Comparison of ENCODE assay signal across 9 cellular contexts in the genomic region with DNA sequence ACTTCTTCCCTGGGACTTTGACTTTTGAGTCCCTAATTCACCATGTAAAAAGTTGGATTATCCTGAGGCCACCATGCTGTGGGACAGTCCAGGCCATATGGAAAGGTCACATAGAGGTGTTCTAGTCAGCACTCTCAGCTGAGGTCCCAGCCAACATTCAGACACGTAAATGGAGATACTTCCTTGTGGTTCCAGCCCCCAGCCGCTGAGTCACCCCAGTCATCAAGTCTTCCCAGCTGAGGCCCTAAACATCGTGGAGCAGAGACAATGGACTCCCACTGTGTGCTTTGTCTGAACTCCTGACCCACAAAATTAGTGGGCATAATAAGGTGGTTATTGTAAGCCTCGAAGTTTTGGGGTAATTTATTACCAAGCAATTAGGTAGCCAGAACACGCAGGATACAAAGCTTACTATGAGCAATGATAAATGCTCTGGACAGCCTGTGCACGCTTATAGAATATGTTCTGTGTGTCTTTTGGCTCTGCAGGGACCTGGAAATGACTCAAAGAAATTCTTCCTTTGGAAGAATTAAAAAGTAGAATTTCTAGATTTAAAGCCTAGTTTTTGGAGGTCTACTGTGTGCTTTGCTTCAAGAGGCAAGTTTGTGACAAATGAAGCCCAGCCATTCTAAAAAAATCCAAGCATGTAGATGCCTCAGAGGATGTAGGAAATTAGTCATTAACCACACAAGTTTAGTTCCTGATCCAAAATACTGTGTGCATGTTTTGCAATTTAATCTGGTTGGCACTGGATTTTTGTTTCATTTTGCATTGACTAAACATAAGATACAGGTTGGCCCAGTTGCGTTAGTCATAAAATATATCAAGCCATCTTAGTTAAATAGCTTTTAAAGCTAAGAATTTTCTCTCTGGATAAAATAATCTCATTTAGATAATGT. TPM values are rescaled to one million over a fixed set of nuclear protein-coding genes. Genes with fewer than 3 reads are reported as not detected.
DNase-seq lines count a peak whose midpoint lies in the region; ATAC-seq, FAIRE-seq and TF ChIP-seq lines count a peak whose summit lies in the region.
"Had no signal": no experiment of that assay in that cellular context is flagged by ENCODE, and none has a peak within 500 bp of the region (broad histone marks: within the 10 kb centered on the region; RNA-seq: fewer than 3 reads in every experiment).

No MANE protein-coding gene starts in this region.

- no peak for TF ChIP-seq RAD21 in K562 (CRISPR knock-in tag; conservative IDR thresholded peaks at IDR 0.05 in 1 of 2, IDR thresholded peaks at IDR 0.05 in 1 of 2)

- 3% methylated on average over 7 of the region's 7 CpGs for WGBS in K562 (ENCODE audit: insufficient coverage, low coverage, missing lambda C conversion rate)

- H3K36me3 ChIP-seq in K562 (ENCODE audit: control insufficient read depth, insufficient read depth, low read length): no peaks in the 10 kb centered on the region

- peaks cover 1% of the 10 kb centered on the region for H3K36me3 Mint-ChIP-seq in memory B cell

- H3K4me1 Mint-ChIP-seq in memory B cell: peaks cover 10% of the 10 kb centered on the region

- H3K4me2 ChIP-seq in K562 (ENCODE audit: insufficient read depth, low read length): no peak overlapping the region
- H3K4me2 ChIP-seq: KMS-11 had no signal

- TF ChIP-seq POLR2A in K562 (conservative IDR thresholded peaks at IDR 0.05): no peak

- peak; percentile 83 for DNase-seq in CD1c-positive myeloid dendritic cell (ENCODE audit: extremely low spot score)
- DNase-seq in GM20000 (ENCODE audit: low spot score): peak; percentile 14
- peak; percentile 70 for DNase-seq in NOMO-1 treated with dmso at 0.1 percent for 144 hours (lab: John Stamatoyannopoulos, UW; ENCODE audit: unreplicated experiment)
- DNase-seq in K562 (ENCODE audit: extremely low read depth in 1 of 4, low spot score in 3 of 4): peak in 2 of 4 experiments; percentile 9 to 16
- no peak for DNase-seq in memory B cell (ENCODE audit: low spot score in 2 of 2)
- no peak for DNase-seq in NCI-H774 (lab: John Stamatoyannopoulos, UW)
- DNase-seq in NCI-H187 treated with DMSO at 0.1 percent for 48 hours (lab: John Stamatoyannopoulos, UW): no peak

- no peak for TF ChIP-seq EP300 in K562 (IDR thresholded peaks at IDR 0.05; ENCODE audit: low read length)

- H2AFZ ChIP-seq in K562 (ENCODE audit: low read depth, low read length): no peak overlapping the region

- no peak overlapping the region for H3K27ac Mint-ChIP-seq in memory B cell

- ATAC-seq in K562: no peak
- ATAC-seq in memory B cell (ENCODE audit: low read depth): no peak
- no peak for ATAC-seq in HG03196 (IDR thresholded peaks at IDR 0.05; ENCODE audit: unreplicated experiment)

- H4K20me1 ChIP-seq in K562 (replicated peaks; ENCODE audit: control insufficient read depth, insufficient read depth, low read length): no peaks in the 10 kb centered on the region

- H3K4me3 Mint-ChIP-seq in memory B cell: peak overlapping the region; percentile 24

- intact Hi-C loops in K562 (cut with micrococcal nuclease): no loop called here

- no peak overlapping the region for H3K9ac ChIP-seq in K562 (ENCODE audit: insufficient read depth in 1 of 2, low read depth in 2 of 2, low read length in 2 of 2)
- H3K9ac ChIP-seq: KMS-11 had no signal

- H3K9me3 ChIP-seq in K562 (replicated peaks; ENCODE audit: control insufficient read depth, insufficient read depth, low read depth, low read length): no peaks in the 10 kb centered on the region

- POLR2A ChIA-PET in K562 (lab: Yijun Ruan, JAX): no interaction called here

- no TSS peak for BruUV-seq in K562 (replicated peaks; lab: Mats Ljungman, UMichigan)

- H3K9me3 Mint-ChIP-seq in memory B cell: no peaks in the 10 kb centered on the region

- in situ Hi-C loops in K562 (cut with MboI): no loop called here

- CTCF ChIA-PET in K562 (lab: Yijun Ruan, JAX; ENCODE audit: low intra/inter-chr PET ratio): no interaction called here

- no peak for TF ChIP-seq CTCF in GM20000 (IDR thresholded peaks at IDR 0.05; ENCODE audit: extremely low read depth, missing control alignments)
- TF ChIP-seq CTCF in K562 (IDR thresholded peaks at IDR 0.05 in 2 of 3, conservative IDR thresholded peaks at IDR 0.05 in 1 of 3; ENCODE audit: insufficient read depth in 2 of 3, low read depth in 1 of 3, low read length in 3 of 3): no peak

- no peak overlapping the region for H3K27ac ChIP-seq in K562 (ENCODE audit: extremely low read depth, low read depth, low read length)
- H3K27ac ChIP-seq: KMS-11 had no signal

- H3K27me3 Mint-ChIP-seq in memory B cell: no peaks in the 10 kb centered on the region

- H3K4me3 ChIP-seq in K562: no peak overlapping the region

- H3K27me3 ChIP-seq in K562 (ENCODE audit: control insufficient read depth in 2 of 2, insufficient read depth in 2 of 2, low read length in 2 of 2): 0 out of 5 replicates have a peak, but pooled peaks cover 0 to 4% of the 10 kb centered on the region in 2 experiments

- no peak for FAIRE-seq in K562 (lab: Jason Lieb, UNC)

- H3K79me2 ChIP-seq in K562 (ENCODE audit: control insufficient read depth, insufficient read depth, low read length): no peaks in the 10 kb centered on the region

- no peaks in the 10 kb centered on the region for H3K9me1 ChIP-seq in K562 (ENCODE audit: control insufficient read depth, insufficient read depth, low read length)

- H3K4me1 ChIP-seq in K562 (replicated peaks in 1 of 2; ENCODE audit: control insufficient read depth in 2 of 2, insufficient read depth in 2 of 2, low read length in 2 of 2): no peaks in the 10 kb centered on the region

TF ChIP-seq in K562, 482 proteins besides CTCF, POLR2A, EP300 and RAD21 (continues in another document):
- no peak for TF ChIP-seq ZNF551 (CRISPR knock-in tag; IDR thresholded peaks at IDR 0.05)
- TF ChIP-seq MAZ (CRISPR knock-in tag; conservative IDR thresholded peaks at IDR 0.05 in 1 of 2, IDR thresholded peaks at IDR 0.05 in 1 of 2): no peak
- TF ChIP-seq ARID2 (IDR thresholded peaks at IDR 0.05): no peak
- no peak for TF ChIP-seq ELF1 (tag; IDR thresholded peaks at IDR 0.05)
- TF ChIP-seq FOXK2 (conservative IDR thresholded peaks at IDR 0.05 in 1 of 2, IDR thresholded peaks at IDR 0.05 in 1 of 2; ENCODE audit: low read depth in 2 of 2): no peak
- no peak for TF ChIP-seq ZNF644 (tag; IDR thresholded peaks at IDR 0.05; ENCODE audit: low read depth)
- no peak for TF ChIP-seq MYBL2 (IDR thresholded peaks at IDR 0.05; ENCODE audit: low read depth)
- TF ChIP-seq MYBL2 (CRISPR knock-in tag; IDR thresholded peaks at IDR 0.05; ENCODE audit: borderline replicate concordance): no peak
- TF ChIP-seq NFE2 (IDR thresholded peaks at IDR 0.05; ENCODE audit: low read depth): 0 out of 2 replicates have a peak, but pooled peaks have one; percentile 19
- TF ChIP-seq ATF3 (IDR thresholded peaks at IDR 0.05): peak; percentile 10; the same call in 1 of the 2 replicates
- TF ChIP-seq ATF3 (CRISPR knock-in tag; conservative IDR thresholded peaks at IDR 0.05): no peak

RNA-seq across cellular contexts. Expression of gene SLC9A7, which starts 33.3 kb away (rescaled TPM):
- 0.07 and 0.21 TPM in 2 replicates for total RNA-seq in K562 (2011; cell fraction: chromatin; rRNA removed; ENCODE audit: low replicate concordance)
- under 0.01 and 0.33 TPM in 2 replicates for total RNA-seq in K562 (2011; cell fraction: nucleolus; rRNA removed)
- 0.73 and 0.92 TPM in 2 replicates for total RNA-seq in K562 (2011; cell fraction: nucleoplasm; rRNA removed)
- total RNA-seq in K562 (2014; rRNA removed) (0.04 TPM in 1 of 2 replicates, not detected in the other), K562 (2014; rRNA removed; fragmentation: Illumina TruSeq; extraction: Trizol) (0.04 TPM in 1 of 2 replicates, not detected in the other), K562 (2015; rRNA removed; fragmentation: Illumina TruSeq; extraction: Trizol) (not detected in 2 replicates), K562 (2021) (0.13 and 0.18 TPM in 2 replicates)
- polyA plus RNA-seq in K562 (2011; rRNA removed) (0.01 and 0.06 TPM in 2 replicates), K562 (2014; fragmentation: Illumina TruSeq; extraction: Trizol) (0.01 and 0.13 TPM in 2 replicates), K562 (2014; fragmentation: Nextera tagmentation; extraction: Ambion mirVana) (not detected), K562 (2014; rRNA removed) (0.53 TPM in 1 of 2 replicates, not detected in the other)
- 0.01 TPM in 1 of 2 replicates, not detected in the other for polyA plus RNA-seq in K562 (2011; cell fraction: cytosol; rRNA removed)
- 0.03 TPM in 2 replicates for polyA plus RNA-seq in K562 (2011; cell fraction: nucleus; rRNA removed)
- polyA plus RNA-seq in K562 (2012): 0.03 and 0.06 TPM in 2 replicates
- polyA minus RNA-seq in K562 (2011; rRNA and poly(A)+ RNA removed): 0.04 and 0.06 TPM in 2 replicates
- polyA minus RNA-seq in K562 (2011; cell fraction: cytosol; rRNA and poly(A)+ RNA removed): 0.10 TPM in 1 of 2 replicates, not detected in the other
- polyA minus RNA-seq in K562 (2011; cell fraction: nucleus; rRNA and poly(A)+ RNA removed): 0.27 TPM in 1 of 2 replicates, not detected in the other

RNA-seq across cellular contexts. Expression of gene RP2, which starts 44.7 kb away (rescaled TPM):
- total RNA-seq in K562 (2011; cell fraction: chromatin; rRNA removed; ENCODE audit: low replicate concordance): 2.2 and 3.5 TPM in 2 replicates
- 1.0 and 1.4 TPM in 2 replicates for total RNA-seq in K562 (2011; cell fraction: nucleolus; rRNA removed)
- total RNA-seq in K562 (2011; cell fraction: nucleoplasm; rRNA removed): 2.3 and 3.2 TPM in 2 replicates
- total RNA-seq in K562 (2014; rRNA removed): 2.4 and 3.2 TPM in 2 replicates
- total RNA-seq in K562 (2014; rRNA removed; fragmentation: Illumina TruSeq; extraction: Trizol): 6.3 and 7.2 TPM in 2 replicates
- 4.4 and 4.9 TPM in 2 replicates for total RNA-seq in K562 (2015; rRNA removed; fragmentation: Illumina TruSeq; extraction: Trizol)
- total RNA-seq in K562 (2021): 3.4 and 3.5 TPM in 2 replicates
- polyA plus RNA-seq in K562 (2011; rRNA removed): 5.4 and 6.9 TPM in 2 replicates
- polyA plus RNA-seq in K562 (2011; cell fraction: cytosol; rRNA removed): 1.4 and 3.3 TPM in 2 replicates
- polyA plus RNA-seq in K562 (2011; cell fraction: nucleus; rRNA removed): 0.67 and 1.3 TPM in 2 replicates
- 3.4 and 4.3 TPM in 2 replicates for polyA plus RNA-seq in K562 (2012)
- 3.5 and 3.7 TPM in 2 replicates for polyA plus RNA-seq in K562 (2014; fragmentation: Illumina TruSeq; extraction: Trizol)
- 1 to 10 TPM; 2.0 to 2.9 TPM for polyA plus RNA-seq in K562 (2014; fragmentation: Nextera tagmentation; extraction: Ambion mirVana)
- polyA plus RNA-seq in K562 (2014; rRNA removed): 2.8 and 3.7 TPM in 2 replicates
- 7.6 and 9.1 TPM in 2 replicates for polyA minus RNA-seq in K562 (2011; rRNA and poly(A)+ RNA removed)
- polyA minus RNA-seq in K562 (2011; cell fraction: cytosol; rRNA and poly(A)+ RNA removed): 2.2 and 4.6 TPM in 2 replicates
- polyA minus RNA-seq in K562 (2011; cell fraction: nucleus; rRNA and poly(A)+ RNA removed): 1.3 and 2.0 TPM in 2 replicates

Comparison
In these comparisons a context has a peak if more than half of its experiments do, and no peak if none do; other contexts are left out.
1. DNase-seq: peak in CD1c-positive myeloid dendritic cell (single experiment), GM20000 (single experiment) and NOMO-1 treated with dmso at 0.1 percent for 144 hours (single experiment); none in memory B cell (0 of 2), NCI-H774 (single experiment) and NCI-H187 treated with DMSO at 0.1 percent for 48 hours (single experiment).